In genomic region chr14:93967637-93968250, GRCh38 we compare ENCODE assay signal across 10 cellular contexts. TPM values are rescaled to one million over a fixed set of nuclear protein-coding genes. Genes with fewer than 3 reads are reported as not detected.
DNase-seq lines count a peak whose midpoint lies in the region; ATAC-seq and TF ChIP-seq lines count a peak whose summit lies in the region.
"Had no signal": no experiment of that assay in that cellular context is flagged by ENCODE, and none has a peak within 500 bp of the region (broad histone marks: within the 10 kb centered on the region; RNA-seq: fewer than 3 reads in every experiment).

No MANE protein-coding gene starts in this region.

- H3K36me3 Mint-ChIP-seq in activated B cell treated with CpG ODN at 0.5 μM for 24 hours (ENCODE audit: low read depth) = no peaks in the 10 kb centered on the region

- TF ChIP-seq CTCF in DOHH2 (IDR thresholded peaks at IDR 0.05; ENCODE audit: low read depth, low read length, poor library complexity, severe bottlenecking) = no peak
- no peak for TF ChIP-seq CTCF in activated B cell treated with CpG ODN at 0.5 μM for 24 hours (IDR thresholded peaks at IDR 0.05)
- no peak for TF ChIP-seq CTCF in brain microvascular endothelial cell (IDR thresholded peaks at IDR 0.05; ENCODE audit: low read depth, low read length, missing control alignments)
- TF ChIP-seq CTCF in SK-N-SH (IDR thresholded peaks at IDR 0.05) = no peak

- no peaks in the 10 kb centered on the region for H3K79me2 ChIP-seq in DOHH2 (ENCODE audit: control insufficient read depth, low read length)
- H3K79me2 ChIP-seq in SK-N-SH (ENCODE audit: insufficient read depth) = no peaks in the 10 kb centered on the region

- H3K9ac ChIP-seq in SK-N-SH = no peak overlapping the region

- no peak for DNase-seq in activated B cell treated with CpG ODN at 0.5 μM for 24 hours
- DNase-seq in brain microvascular endothelial cell = no peak
- no peak for DNase-seq in NCI-H187 (lab: John Stamatoyannopoulos, UW)
- DNase-seq in SK-N-SH = no peak
- DNase-seq: Caco-2 had no signal

- H3K27ac Mint-ChIP-seq in activated B cell treated with CpG ODN at 0.5 μM for 24 hours = peak overlapping the region; percentile 72

- peak; percentile 43 for ATAC-seq in GM19455 (IDR thresholded peaks at IDR 0.05; ENCODE audit: unreplicated experiment)
- ATAC-seq in HG03175 (IDR thresholded peaks at IDR 0.05; ENCODE audit: unreplicated experiment) = peak; percentile 38
- peak; percentile 55 for ATAC-seq in activated B cell treated with CpG ODN at 0.5 μM for 24 hours (ENCODE audit: low read depth)
- no peak for ATAC-seq in GM19467 (IDR thresholded peaks at IDR 0.05; ENCODE audit: unreplicated experiment)
- ATAC-seq: SK-N-SH treated with all-trans-retinoic acid at 6 μM for 48 hours had no signal

- H3K27ac ChIP-seq in DOHH2 (ENCODE audit: low read depth, low read length) (peak overlapping the region; percentile 91), brain microvascular endothelial cell (no peak overlapping the region), SK-N-SH (ENCODE audit: low read depth in 2 of 2, low read length in 1 of 2) (no peak overlapping the region)

- H3F3A ChIP-seq in DOHH2 (ENCODE audit: control insufficient read depth, insufficient read depth) (peaks cover 29% of the 10 kb centered on the region), SK-N-SH (replicated peaks; ENCODE audit: insufficient read depth) (peaks cover 18% of the 10 kb centered on the region)

- peak overlapping the region; percentile 82 for H3K4me2 ChIP-seq in DOHH2 (ENCODE audit: low read length)
- no peak overlapping the region for H3K4me2 ChIP-seq in SK-N-SH

- H3K4me1 ChIP-seq in DOHH2 (ENCODE audit: control insufficient read depth, low read length) = peaks cover 98% of the 10 kb centered on the region
- peaks cover 0 to 5% of the 10 kb centered on the region in 2 experiments; a peak in 2 of 4 replicates for H3K4me1 ChIP-seq in SK-N-SH (ENCODE audit: control insufficient read depth in 1 of 2, insufficient read depth in 2 of 2, low read depth in 1 of 2, low read length in 1 of 2)

- in situ Hi-C loops in brain microvascular endothelial cell (cut with HindIII; ENCODE audit: low pct_ligation_motif_present, low sequenced_read_pairs) = no loop called here

- no peak overlapping the region for H2AFZ ChIP-seq in SK-N-SH (ENCODE audit: low read depth)

- H3K9me3 Mint-ChIP-seq in activated B cell treated with CpG ODN at 0.5 μM for 24 hours = no peaks in the 10 kb centered on the region

- POLR2A ChIA-PET in activated B cell treated with CpG ODN at 0.5 μM for 24 hours (lab: Charles Lee) = interaction anchor here (0.6 to 6.6 kb wide), 14 partner anchors 8 to 1549 kb away, joined by 3 to 133 read pairs (median 6); partner anchors contain the start of genes ASB2, DDX24, IFI27L1 and SYNE3
- POLR2A ChIA-PET in SK-N-SH (lab: Yijun Ruan, JAX) = no interaction called here

- H3K36me3 ChIP-seq in DOHH2 (ENCODE audit: control insufficient read depth, low read length) (no peaks in the 10 kb centered on the region), brain microvascular endothelial cell (replicated peaks) (no peaks in the 10 kb centered on the region), SK-N-SH (replicated peaks in 1 of 2; ENCODE audit: control insufficient read depth in 1 of 2, insufficient read depth in 2 of 2, low read length in 1 of 2) (no peaks in the 10 kb centered on the region)

- peak overlapping the region; percentile 71 for H3K4me3 Mint-ChIP-seq in activated B cell treated with CpG ODN at 0.5 μM for 24 hours

- no peaks in the 10 kb centered on the region for H4K20me1 ChIP-seq in DOHH2 (ENCODE audit: control insufficient read depth, insufficient read depth, low read depth, low read length)
- no peaks in the 10 kb centered on the region for H4K20me1 ChIP-seq in SK-N-SH (ENCODE audit: insufficient read depth)

- peaks cover 93% of the 10 kb centered on the region for H3K4me1 Mint-ChIP-seq in activated B cell treated with CpG ODN at 0.5 μM for 24 hours

- no peaks in the 10 kb centered on the region for H3K27me3 ChIP-seq in DOHH2 (ENCODE audit: control insufficient read depth, low read length)
- peaks cover 5% of the 10 kb centered on the region for H3K27me3 ChIP-seq in brain microvascular endothelial cell (replicated peaks)
- no peaks in the 10 kb centered on the region for H3K27me3 ChIP-seq in SK-N-SH (ENCODE audit: insufficient read depth)

- CTCF ChIA-PET in activated B cell treated with CpG ODN at 0.5 μM for 24 hours (lab: Charles Lee) = interaction anchor here (0.9 to 13.3 kb wide), 6 partner anchors 9 to 29 kb away, joined by 3 to 498 read pairs (median 7); no protein-coding TSS in a partner anchor
- CTCF ChIA-PET in SK-N-SH (lab: Yijun Ruan, JAX) = interaction anchor here (0.8 to 4.6 kb wide), 6 partner anchors 15 to 564 kb away, joined by 3 to 31 read pairs (median 4); no protein-coding TSS in a partner anchor

- H3K9me2 ChIP-seq in DOHH2 (replicated peaks; ENCODE audit: control insufficient read depth, low read length) (no peaks in the 10 kb centered on the region), SK-N-SH (no peaks in the 10 kb centered on the region)

- WGBS in SK-N-SH (ENCODE audit: low lambda C conversion rate) = 78% methylated on average over 8 of the region's 10 CpGs

- no peak for TF ChIP-seq EP300 in SK-N-SH (IDR thresholded peaks at IDR 0.05; ENCODE audit: borderline replicate concordance in 1 of 2, low read depth in 1 of 2, low read length in 1 of 2)

- H3K4me3 ChIP-seq in DOHH2 (ENCODE audit: low read length) (peak overlapping the region; percentile 69), brain microvascular endothelial cell (ENCODE audit: low read depth, low read length) (no peak overlapping the region), SK-N-SH (ENCODE audit: low read depth in 2 of 2, low read length in 1 of 2) (no peak overlapping the region)

- intact Hi-C loops in activated B cell treated with CpG ODN at 0.5 μM for 24 hours (cut with micrococcal nuclease) = loop anchor here (1.0 to 5.0 kb wide), 5 partner anchors 8 to 1550 kb away; partner anchors contain the start of genes BTBD7 and SYNE3

- TF ChIP-seq RAD21 in SK-N-SH (IDR thresholded peaks at IDR 0.05; ENCODE audit: low read length) = no peak

- H3K27me3 Mint-ChIP-seq in activated B cell treated with CpG ODN at 0.5 μM for 24 hours = no peaks in the 10 kb centered on the region

- no peaks in the 10 kb centered on the region for H3K9me3 ChIP-seq in DOHH2 (ENCODE audit: control insufficient read depth, insufficient read depth, low read length)
- H3K9me3 ChIP-seq in SK-N-SH = no peaks in the 10 kb centered on the region
- H3K9me3 ChIP-seq: Caco-2 had no signal

TF ChIP-seq in SK-N-SH, 30 proteins besides CTCF, POLR2A, EP300 and RAD21:
- TF ChIP-seq PBX3 (IDR thresholded peaks at IDR 0.05) (no peak), RCOR1 (IDR thresholded peaks at IDR 0.05; ENCODE audit: low read length) (no peak), ELF1 (IDR thresholded peaks at IDR 0.05) (no peak)

RNA-seq across cellular contexts. Expression of gene ASB2, which starts 8.6 kb away (rescaled TPM):
- total RNA-seq in activated B cell treated with CpG ODN at 0.5 μM for 24 hours = 2.7 and 3.1 TPM in 2 replicates
- 0.13 and 0.15 TPM in 2 replicates for polyA plus RNA-seq in SK-N-SH (2012; rRNA removed)
- polyA plus RNA-seq in SK-N-SH (2012; cell fraction: cytosol; rRNA removed) = 0.01 and 0.03 TPM in 2 replicates
- polyA plus RNA-seq in SK-N-SH (2012; cell fraction: nucleus; rRNA removed) = 0.20 and 0.33 TPM in 2 replicates
- total RNA-seq: Caco-2 had no signal

RNA-seq across cellular contexts. Expression of gene CCDC197, which starts 29.4 kb away (rescaled TPM):
- total RNA-seq in activated B cell treated with CpG ODN at 0.5 μM for 24 hours = not detected in 2 replicates
- polyA plus RNA-seq in SK-N-SH (2012; rRNA removed) = not detected in 2 replicates
- polyA plus RNA-seq in SK-N-SH (2012; cell fraction: cytosol; rRNA removed) = not detected in 2 replicates
- polyA plus RNA-seq in SK-N-SH (2012; cell fraction: nucleus; rRNA removed) = not detected in 2 replicates
- total RNA-seq: Caco-2 had no signal

RNA-seq across cellular contexts. Expression of gene FAM181A, which starts 40.6 kb away (rescaled TPM):
- not detected in 2 replicates for total RNA-seq in activated B cell treated with CpG ODN at 0.5 μM for 24 hours
- polyA plus RNA-seq in SK-N-SH (2012; rRNA removed) = not detected in 2 replicates
- polyA plus RNA-seq in SK-N-SH (2012; cell fraction: cytosol; rRNA removed) = not detected in 2 replicates
- not detected in 2 replicates for polyA plus RNA-seq in SK-N-SH (2012; cell fraction: nucleus; rRNA removed)
- total RNA-seq: Caco-2 had no signal

RNA-seq across cellular contexts. Expression of gene OTUB2, which starts 58.4 kb away (rescaled TPM):
- 0.12 TPM in 1 of 2 replicates, not detected in the other for total RNA-seq in activated B cell treated with CpG ODN at 0.5 μM for 24 hours
- 1.3 and 1.4 TPM in 2 replicates for polyA plus RNA-seq in SK-N-SH (2012; rRNA removed)
- 0.93 and 1.3 TPM in 2 replicates for polyA plus RNA-seq in SK-N-SH (2012; cell fraction: cytosol; rRNA removed)
- polyA plus RNA-seq in SK-N-SH (2012; cell fraction: nucleus; rRNA removed) = 1.6 and 1.9 TPM in 2 replicates
